Comparison of ENCODE assay signal across 8 cellular contexts in genomic region chr11:14974723-14975587, GRCh38. TPM values are rescaled to one million over a fixed set of nuclear protein-coding genes. Genes with fewer than 3 reads are reported as not detected.
DNase-seq lines count a peak whose midpoint lies in the region; ATAC-seq, FAIRE-seq and TF ChIP-seq lines count a peak whose summit lies in the region.

No MANE protein-coding gene starts in this region.

- intact Hi-C loops in left ventricle myocardium superior (cut with micrococcal nuclease): no loop called here

- no peaks in the 10 kb centered on the region for H3K36me3 ChIP-seq in RWPE2 (ENCODE audit: low read depth)

- no peaks in the 10 kb centered on the region for H3K4me1 ChIP-seq in RWPE2 (ENCODE audit: insufficient read depth, poor library complexity, severe bottlenecking)

- TF ChIP-seq CTCF in D721Med (IDR thresholded peaks at IDR 0.05; ENCODE audit: insufficient read depth, missing control alignments) (peak; percentile 80), RWPE2 (IDR thresholded peaks at IDR 0.05; ENCODE audit: poor library complexity, severe bottlenecking) (peak; percentile 39)

- FAIRE-seq in D721Med (lab: Jason Lieb, UNC): no peak

- no peak overlapping the region for H3K4me3 ChIP-seq in RWPE2 (ENCODE audit: severe bottlenecking)

- ATAC-seq in RWPE2 (ENCODE audit: low read depth): no peak
- peak; percentile 80 for ATAC-seq in left ventricle myocardium superior
- no peak for ATAC-seq in HG02798 (IDR thresholded peaks at IDR 0.05; ENCODE audit: poor library complexity, unreplicated experiment)

- H3K27me3 ChIP-seq in RWPE2 (ENCODE audit: insufficient read depth, poor library complexity, severe bottlenecking): peaks cover 64% of the 10 kb centered on the region

- H3K27ac ChIP-seq in RWPE2 (ENCODE audit: poor library complexity, severe bottlenecking): no peak overlapping the region

- H3K9me3 ChIP-seq in RWPE2 (ENCODE audit: severe bottlenecking): no peaks in the 10 kb centered on the region

- DNase-seq in D721Med (ENCODE audit: insufficient read length, low spot score): no peak
- DNase-seq in HCEC 1CT: peak; percentile 55
- DNase-seq in RWPE2 (ENCODE audit: low spot score): no peak
- peak; percentile 67 for DNase-seq in activated naive CD4-positive, alpha-beta T cell treated with anti-CD3 and anti-CD28 coated beads, Interleukin-2, amount 50 U/mL, for 16 hours
- DNase-seq in left ventricle myocardium superior: peak; percentile 57
- DNase-seq in smooth muscle cell of the brain vasculature (ENCODE audit: low read depth, low spot score): peak; percentile 13
- no peak for DNase-seq in NCI-H2029 (lab: John Stamatoyannopoulos, UW)

RNA-seq across cellular contexts. Expression of gene CALCA, which starts 2.8 kb away (rescaled TPM):
- not detected for total RNA-seq in left ventricle myocardium superior

Comparison
In these comparisons a context has a peak if more than half of its experiments do, and no peak if none do; other contexts are left out.
1. DNase-seq: peak in HCEC 1CT (single experiment), activated naive CD4-positive, alpha-beta T cell treated with anti-CD3 and anti-CD28 coated beads, Interleukin-2, amount 50 U/mL, for 16 hours (single experiment), left ventricle myocardium superior (single experiment) and smooth muscle cell of the brain vasculature (single experiment); none in D721Med (single experiment), RWPE2 (single experiment) and NCI-H2029 (single experiment).